Comparison of ENCODE assay signal across 2 cellular contexts in the genomic region with DNA sequence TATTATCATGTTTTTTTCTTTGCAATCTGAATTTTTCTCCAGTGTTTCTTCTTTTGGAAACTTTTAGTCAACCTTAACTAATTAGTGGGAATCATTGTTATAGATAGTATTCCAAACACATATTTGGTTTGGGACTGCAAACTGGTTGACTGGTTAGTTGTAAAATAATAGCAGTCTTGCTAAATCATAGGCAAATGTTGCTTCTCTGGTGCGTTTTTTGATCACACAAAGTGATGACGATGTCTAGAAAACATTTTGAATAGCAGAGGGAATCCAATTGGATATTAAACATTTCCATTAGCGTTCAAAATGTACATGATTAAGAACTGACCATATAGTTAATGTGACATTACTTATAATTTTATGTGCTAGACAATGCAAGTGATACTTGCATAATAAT.
TF ChIP-seq lines count a peak whose summit lies in the region.

No MANE protein-coding gene starts in this region.

TF ChIP-seq in SK-N-SH, 30 proteins besides CTCF, POLR2A, EP300 and RAD21:
- TF ChIP-seq SMC3 (IDR thresholded peaks at IDR 0.05; ENCODE audit: low read depth, low read length), result no peak
- no peak for TF ChIP-seq TAF1 (IDR thresholded peaks at IDR 0.05; ENCODE audit: borderline replicate concordance, low read depth, low read length)
- no peak for TF ChIP-seq MEF2A (IDR thresholded peaks at IDR 0.05; ENCODE audit: borderline replicate concordance, low read depth)
- no peak for TF ChIP-seq ELF1 (IDR thresholded peaks at IDR 0.05)
- TF ChIP-seq FOXJ3 (CRISPR knock-in tag; IDR thresholded peaks at IDR 0.05), result no peak
- TF ChIP-seq, protein P1, sequence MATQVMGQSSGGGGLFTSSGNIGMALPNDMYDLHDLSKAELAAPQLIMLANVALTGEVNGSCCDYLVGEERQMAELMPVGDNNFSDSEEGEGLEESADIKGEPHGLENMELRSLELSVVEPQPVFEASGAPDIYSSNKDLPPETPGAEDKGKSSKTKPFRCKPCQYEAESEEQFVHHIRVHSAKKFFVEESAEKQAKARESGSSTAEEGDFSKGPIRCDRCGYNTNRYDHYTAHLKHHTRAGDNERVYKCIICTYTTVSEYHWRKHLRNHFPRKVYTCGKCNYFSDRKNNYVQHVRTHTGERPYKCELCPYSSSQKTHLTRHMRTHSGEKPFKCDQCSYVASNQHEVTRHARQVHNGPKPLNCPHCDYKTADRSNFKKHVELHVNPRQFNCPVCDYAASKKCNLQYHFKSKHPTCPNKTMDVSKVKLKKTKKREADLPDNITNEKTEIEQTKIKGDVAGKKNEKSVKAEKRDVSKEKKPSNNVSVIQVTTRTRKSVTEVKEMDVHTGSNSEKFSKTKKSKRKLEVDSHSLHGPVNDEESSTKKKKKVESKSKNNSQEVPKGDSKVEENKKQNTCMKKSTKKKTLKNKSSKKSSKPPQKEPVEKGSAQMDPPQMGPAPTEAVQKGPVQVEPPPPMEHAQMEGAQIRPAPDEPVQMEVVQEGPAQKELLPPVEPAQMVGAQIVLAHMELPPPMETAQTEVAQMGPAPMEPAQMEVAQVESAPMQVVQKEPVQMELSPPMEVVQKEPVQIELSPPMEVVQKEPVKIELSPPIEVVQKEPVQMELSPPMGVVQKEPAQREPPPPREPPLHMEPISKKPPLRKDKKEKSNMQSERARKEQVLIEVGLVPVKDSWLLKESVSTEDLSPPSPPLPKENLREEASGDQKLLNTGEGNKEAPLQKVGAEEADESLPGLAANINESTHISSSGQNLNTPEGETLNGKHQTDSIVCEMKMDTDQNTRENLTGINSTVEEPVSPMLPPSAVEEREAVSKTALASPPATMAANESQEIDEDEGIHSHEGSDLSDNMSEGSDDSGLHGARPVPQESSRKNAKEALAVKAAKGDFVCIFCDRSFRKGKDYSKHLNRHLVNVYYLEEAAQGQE (IDR thresholded peaks at IDR 0.05; ENCODE audit: low read depth, low read length), result no peak
- TF ChIP-seq, protein P2, sequence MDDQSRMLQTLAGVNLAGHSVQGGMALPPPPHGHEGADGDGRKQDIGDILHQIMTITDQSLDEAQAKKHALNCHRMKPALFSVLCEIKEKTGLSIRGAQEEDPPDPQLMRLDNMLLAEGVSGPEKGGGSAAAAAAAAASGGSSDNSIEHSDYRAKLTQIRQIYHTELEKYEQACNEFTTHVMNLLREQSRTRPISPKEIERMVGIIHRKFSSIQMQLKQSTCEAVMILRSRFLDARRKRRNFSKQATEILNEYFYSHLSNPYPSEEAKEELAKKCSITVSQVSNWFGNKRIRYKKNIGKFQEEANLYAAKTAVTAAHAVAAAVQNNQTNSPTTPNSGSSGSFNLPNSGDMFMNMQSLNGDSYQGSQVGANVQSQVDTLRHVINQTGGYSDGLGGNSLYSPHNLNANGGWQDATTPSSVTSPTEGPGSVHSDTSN (IDR thresholded peaks at IDR 0.05), result no peak
- TF ChIP-seq GABPA (IDR thresholded peaks at IDR 0.05; ENCODE audit: low read depth), result no peak
- no peak for TF ChIP-seq NRF1 (IDR thresholded peaks at IDR 0.05; ENCODE audit: low read depth, low read length)
- TF ChIP-seq, protein P3, sequence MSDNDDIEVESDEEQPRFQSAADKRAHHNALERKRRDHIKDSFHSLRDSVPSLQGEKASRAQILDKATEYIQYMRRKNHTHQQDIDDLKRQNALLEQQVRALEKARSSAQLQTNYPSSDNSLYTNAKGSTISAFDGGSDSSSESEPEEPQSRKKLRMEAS (IDR thresholded peaks at IDR 0.05; ENCODE audit: low read depth), result no peak
- no peak for TF ChIP-seq FOSL2 (IDR thresholded peaks at IDR 0.05; ENCODE audit: borderline replicate concordance, low read depth)
- no peak for TF ChIP-seq SIN3A (IDR thresholded peaks at IDR 0.05; ENCODE audit: borderline replicate concordance, low read depth, low read length)
- TF ChIP-seq YY1 (IDR thresholded peaks at IDR 0.05; ENCODE audit: low read depth), result no peak
- TF ChIP-seq, protein P4, sequence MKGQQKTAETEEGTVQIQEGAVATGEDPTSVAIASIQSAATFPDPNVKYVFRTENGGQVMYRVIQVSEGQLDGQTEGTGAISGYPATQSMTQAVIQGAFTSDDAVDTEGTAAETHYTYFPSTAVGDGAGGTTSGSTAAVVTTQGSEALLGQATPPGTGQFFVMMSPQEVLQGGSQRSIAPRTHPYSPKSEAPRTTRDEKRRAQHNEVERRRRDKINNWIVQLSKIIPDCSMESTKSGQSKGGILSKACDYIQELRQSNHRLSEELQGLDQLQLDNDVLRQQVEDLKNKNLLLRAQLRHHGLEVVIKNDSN (IDR thresholded peaks at IDR 0.05; ENCODE audit: borderline replicate concordance, low read depth), result no peak
- no peak for TF ChIP-seq TCF12 (IDR thresholded peaks at IDR 0.05)

TF ChIP-seq in SK-N-SH treated with all-trans-retinoic acid at 6 μM for 48 hours, 23 proteins besides CTCF, POLR2A, EP300 and RAD21:
- no peak for TF ChIP-seq BACH2 (CRISPR knock-in tag; IDR thresholded peaks at IDR 0.05; ENCODE audit: borderline replicate concordance)
